Comparison of ENCODE assay signal across 37 cellular contexts in the genomic region with DNA sequence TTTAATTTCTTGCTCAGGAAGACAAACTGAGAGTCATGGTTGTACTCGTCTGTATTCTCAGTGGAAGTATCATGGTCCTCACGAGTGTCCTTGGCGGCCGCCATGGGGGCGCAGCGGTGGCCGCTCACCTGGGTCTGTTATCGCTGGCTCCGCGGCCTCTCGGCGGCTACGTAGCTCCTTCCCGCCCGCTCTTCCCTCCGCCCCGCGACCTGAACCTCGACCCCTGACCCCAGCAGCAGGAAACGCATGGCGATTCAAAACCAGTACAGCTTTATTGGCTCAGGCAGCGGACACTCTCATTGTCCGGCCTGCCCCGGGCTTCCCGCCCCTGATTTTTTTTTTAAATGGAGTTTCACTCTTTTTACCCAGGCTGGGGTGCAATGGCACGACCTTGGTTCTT.
DNase-seq lines count a peak whose midpoint lies in the region; ATAC-seq, FAIRE-seq and TF ChIP-seq lines count a peak whose summit lies in the region.
"Had no signal": no experiment of that assay in that cellular context is flagged by ENCODE, and none has a peak within 500 bp of the region (broad histone marks: within the 10 kb centered on the region; RNA-seq: fewer than 3 reads in every experiment).

No MANE protein-coding gene starts in this region.

- no peak overlapping the region for H3K4me3 Mint-ChIP-seq in activated CD4-positive, alpha-beta T cell treated with anti-CD3 and anti-CD28 coated beads, Interleukin-2, amount 10 ng/mL, durations not matched to agents 24 days and 14 days
- H3K4me3 Mint-ChIP-seq: B cell; CD14-positive monocyte; CD4-positive, alpha-beta memory T cell; CD4-positive, alpha-beta T cell; CD4-positive, CD25-positive, alpha-beta regulatory T cell; CD8-positive, alpha-beta memory T cell; CD8-positive, alpha-beta T cell had no signal

- ATAC-seq in HepG2 (no peak), right lobe of liver (no peak), K562 (no peak)
- ATAC-seq: A549; CD8-positive, alpha-beta T cell had no signal

- TF ChIP-seq POLR2A in HepG2 (IDR thresholded peaks at IDR 0.05; ENCODE audit: insufficient read depth in 1 of 2, low read depth in 2 of 2, low read length in 2 of 2) (no peak), right lobe of liver (IDR thresholded peaks at IDR 0.05) (no peak), K562 (conservative IDR thresholded peaks at IDR 0.05) (no peak), spleen (IDR thresholded peaks at IDR 0.05) (no peak), testis (IDR thresholded peaks at IDR 0.05) (no peak)

- H3K79me2 ChIP-seq in HepG2 (ENCODE audit: insufficient read depth, low read length) (no peaks in the 10 kb centered on the region), K562 (ENCODE audit: control insufficient read depth, insufficient read depth, low read length) (no peaks in the 10 kb centered on the region)

- H3K9ac ChIP-seq in HepG2 (ENCODE audit: insufficient read depth, low read depth, low read length): no peak overlapping the region
- H3K9ac ChIP-seq in K562 (ENCODE audit: insufficient read depth in 1 of 2, low read depth in 2 of 2, low read length in 2 of 2): no peak overlapping the region
- H3K9ac ChIP-seq: BLaER1; BLaER1 treated with 17β-estradiol and CSF1 and Interleukin-3, amounts not matched to agents 10 nM and 100 nM had no signal

- peaks cover 2% of the 10 kb centered on the region for H3K27me3 Mint-ChIP-seq in activated CD4-positive, alpha-beta T cell treated with anti-CD3 and anti-CD28 coated beads, Interleukin-2, amount 10 ng/mL, durations not matched to agents 24 days and 14 days

- no peak for FAIRE-seq in HepG2 (lab: Jason Lieb, UNC)
- no peak for FAIRE-seq in K562 (lab: Jason Lieb, UNC)
- FAIRE-seq: A204.1, A549, D721Med had no signal

- POLR2A ChIA-PET in HepG2 (lab: Yijun Ruan, JAX): no interaction called here
- POLR2A ChIA-PET in K562 (lab: Yijun Ruan, JAX): no interaction called here

- H3K36me3 ChIP-seq in HepG2 (replicated peaks in 1 of 2; ENCODE audit: control insufficient read depth in 1 of 2, insufficient read depth in 2 of 2, low read length in 2 of 2): no peaks in the 10 kb centered on the region
- H3K36me3 ChIP-seq in right lobe of liver: no peaks in the 10 kb centered on the region
- no peaks in the 10 kb centered on the region for H3K36me3 ChIP-seq in K562 (ENCODE audit: control insufficient read depth, insufficient read depth, low read length)
- no peaks in the 10 kb centered on the region for H3K36me3 ChIP-seq in spleen
- no peaks in the 10 kb centered on the region for H3K36me3 ChIP-seq in testis (ENCODE audit: low read depth, missing control alignments)
- H3K36me3 ChIP-seq: BE2C; BLaER1; BLaER1 treated with 17β-estradiol and CSF1 and Interleukin-3, amounts not matched to agents 10 nM and 100 nM had no signal

- DNase-seq in HepG2 (ENCODE audit: low spot score) (no peak), right lobe of liver (no peak), K562 (ENCODE audit: extremely low read depth in 1 of 4, low spot score in 3 of 4) (peak in 1 of 4 experiments; percentile 5), spleen (peak; percentile 62), testis (peak; percentile 54), dedifferentiated amniotic fluid mesenchymal stem cell (ENCODE audit: extremely low spot score) (no peak)
- no peak for DNase-seq in stimulated activated naive CD4-positive, alpha-beta T cell treated with Interleukin-2 at 50 U/mL for 16 hours (lab: John Stamatoyannopoulos, UW)
- no peak for DNase-seq in activated CD4-positive, alpha-beta T cell treated with anti-CD3 and anti-CD28 coated beads, Interleukin-2, amount 10 ng/mL, durations not matched to agents 24 days and 14 days
- DNase-seq: 8988T; ACHN; AML-193; BE2C; C1 segment of cervical spinal cord; Caco-2; Calu3; CD4-positive, alpha-beta memory T cell; CD4-positive, alpha-beta T cell; CD4-positive, CD25-positive, alpha-beta regulatory T cell; CD8-positive, alpha-beta memory T cell; CD8-positive, alpha-beta T cell; COR-L47; DMS 273 treated with DMSO at 0.1 percent for 48 hours; DMS153; DMS53; DMS79; DMS79 treated with DMSO at 0.1 percent for 48 hours; DND-41; EL had no signal

- peaks cover 0 to 3% of the 10 kb centered on the region in 2 experiments; a peak in 1 of 5 replicates for H3K27me3 ChIP-seq in HepG2 (ENCODE audit: control insufficient read depth in 1 of 2, insufficient read depth in 2 of 2, low read length in 2 of 2)
- H3K27me3 ChIP-seq in right lobe of liver: no peaks in the 10 kb centered on the region
- H3K27me3 ChIP-seq in K562 (ENCODE audit: control insufficient read depth in 2 of 2, insufficient read depth in 2 of 2, low read length in 2 of 2): no peaks in the 10 kb centered on the region
- H3K27me3 ChIP-seq in spleen (replicated peaks in 1 of 7): no peaks in the 10 kb centered on the region
- no peaks in the 10 kb centered on the region for H3K27me3 ChIP-seq in testis
- H3K27me3 ChIP-seq: BE2C; BLaER1; BLaER1 treated with 17β-estradiol and CSF1 and Interleukin-3, amounts not matched to agents 10 nM and 100 nM had no signal

- TF ChIP-seq CTCF in HepG2 (CRISPR knock-in tag; IDR thresholded peaks at IDR 0.05) (no peak), right lobe of liver (IDR thresholded peaks at IDR 0.05) (no peak), K562 (IDR thresholded peaks at IDR 0.05 in 2 of 3, conservative IDR thresholded peaks at IDR 0.05 in 1 of 3; ENCODE audit: insufficient read depth in 2 of 3, low read depth in 1 of 3, low read length in 3 of 3) (no peak), spleen (IDR thresholded peaks at IDR 0.05 in 8 of 11, conservative IDR thresholded peaks at IDR 0.05 in 3 of 11) (no peak), testis (IDR thresholded peaks at IDR 0.05) (no peak)

- H3K4me2 ChIP-seq in HepG2 (ENCODE audit: low read depth, low read length): no peak overlapping the region
- H3K4me2 ChIP-seq in K562 (ENCODE audit: insufficient read depth, low read length): no peak overlapping the region
- H3K4me2 ChIP-seq: A549; BLaER1; BLaER1 treated with 17β-estradiol and CSF1 and Interleukin-3, amounts not matched to agents 10 nM and 100 nM had no signal

- TF ChIP-seq RAD21 in HepG2 (CRISPR knock-in tag; IDR thresholded peaks at IDR 0.05) (no peak), K562 (CRISPR knock-in tag; conservative IDR thresholded peaks at IDR 0.05 in 1 of 2, IDR thresholded peaks at IDR 0.05 in 1 of 2) (no peak)

- H3K9me3 Mint-ChIP-seq in activated CD4-positive, alpha-beta T cell treated with anti-CD3 and anti-CD28 coated beads, Interleukin-2, amount 10 ng/mL, durations not matched to agents 24 days and 14 days: peaks cover 17% of the 10 kb centered on the region

- H3K9me3 ChIP-seq in HepG2 (ENCODE audit: low read length) (peaks cover 11% of the 10 kb centered on the region; the same call in 1 of the 2 replicates), right lobe of liver (peaks cover 0 to 6% (median 0%) of the 10 kb centered on the region in 4 donors), K562 (replicated peaks; ENCODE audit: control insufficient read depth, insufficient read depth, low read depth, low read length) (no peaks in the 10 kb centered on the region), spleen (peaks cover 0 to 41% (median 35%) of the 10 kb centered on the region in 8 donors), testis (no peaks in the 10 kb centered on the region)
- H3K9me3 ChIP-seq: BE2C had no signal

- H3K4me3 ChIP-seq in HepG2 (replicated peaks in 1 of 3; ENCODE audit: insufficient read depth in 1 of 3, low read depth in 2 of 3, low read length in 3 of 3) (no peak overlapping the region), right lobe of liver (no peak overlapping the region), K562 (no peak overlapping the region), spleen (no peak overlapping the region), testis (peak overlapping the region; percentile 16 to 50)
- H3K4me3 ChIP-seq: A549; BLaER1; BLaER1 treated with 17β-estradiol and CSF1 and Interleukin-3, amounts not matched to agents 10 nM and 100 nM had no signal

- TF ChIP-seq EP300 in HepG2 (IDR thresholded peaks at IDR 0.05; ENCODE audit: low read depth in 2 of 2, low read length in 2 of 2) (no peak), HepG2 (CRISPR knock-in tag; IDR thresholded peaks at IDR 0.05; ENCODE audit: borderline replicate concordance) (no peak), K562 (IDR thresholded peaks at IDR 0.05; ENCODE audit: low read length) (no peak)

- intact Hi-C loops in HepG2 (cut with micrococcal nuclease; ENCODE audit: unreplicated experiment) (no loop called here), right lobe of liver (cut with DNase I) (no loop called here), K562 (cut with micrococcal nuclease) (no loop called here), spleen (cut with DNase I; ENCODE audit: low total_unique reads) (no loop called here), testis (cut with DNase I; ENCODE audit: low total_unique reads) (no loop called here)
- intact Hi-C loops in activated CD4-positive, alpha-beta T cell treated with anti-CD3 and anti-CD28 coated beads, Interleukin-2, amount 10 ng/mL, durations not matched to agents 24 days and 14 days (cut with micrococcal nuclease): no loop called here

- H3K4me1 ChIP-seq in HepG2 (ENCODE audit: insufficient read depth, low read length): no peaks in the 10 kb centered on the region
- H3K4me1 ChIP-seq in right lobe of liver: no peaks in the 10 kb centered on the region
- no peaks in the 10 kb centered on the region; a peak in 1 of 5 replicates for H3K4me1 ChIP-seq in K562 (replicated peaks in 1 of 2; ENCODE audit: control insufficient read depth in 2 of 2, insufficient read depth in 2 of 2, low read length in 2 of 2)
- H3K4me1 ChIP-seq in spleen: no peaks in the 10 kb centered on the region
- H3K4me1 ChIP-seq in testis: no peaks in the 10 kb centered on the region
- H3K4me1 ChIP-seq: A549; BE2C; BLaER1; BLaER1 treated with 17β-estradiol and CSF1 and Interleukin-3, amounts not matched to agents 10 nM and 100 nM; Caco-2 had no signal

- H2AFZ ChIP-seq in HepG2 (ENCODE audit: low read length) (no peak overlapping the region), K562 (ENCODE audit: low read depth, low read length) (no peak overlapping the region)

- CTCF ChIA-PET in HepG2 (lab: Yijun Ruan, JAX; ENCODE audit: low intra/inter-chr PET ratio, low total read pairs): no interaction called here
- CTCF ChIA-PET in K562 (lab: Yijun Ruan, JAX; ENCODE audit: low intra/inter-chr PET ratio): no interaction called here

- 72% methylated on average over 26 of the region's 26 CpGs for WGBS in HepG2 (ENCODE audit: low lambda C conversion rate)
- WGBS in right lobe of liver (ENCODE audit: insufficient coverage, low coverage, low lambda C conversion rate, missing lambda C conversion rate): 84% methylated on average over 18 of the region's 26 CpGs
- WGBS in K562 (ENCODE audit: insufficient coverage, low coverage, missing lambda C conversion rate): 31% methylated on average over 20 of the region's 26 CpGs
- WGBS in spleen, 5 donors: 95 to 97% (median 96%) methylated on average over 26 of the region's 26 CpGs
- WGBS in testis, 2 donors: 76 to 79% methylated on average over 25 to 26 of the region's 26 CpGs

- H3K27ac Mint-ChIP-seq in activated CD4-positive, alpha-beta T cell treated with anti-CD3 and anti-CD28 coated beads, Interleukin-2, amount 10 ng/mL, durations not matched to agents 24 days and 14 days: no peak overlapping the region
- H3K27ac Mint-ChIP-seq: B cell; CD14-positive monocyte; CD4-positive, alpha-beta memory T cell; CD4-positive, alpha-beta T cell; CD8-positive, alpha-beta T cell had no signal

- no peaks in the 10 kb centered on the region for H3K9me1 ChIP-seq in K562 (ENCODE audit: control insufficient read depth, insufficient read depth, low read length)

- H4K20me1 ChIP-seq in HepG2 (ENCODE audit: insufficient read depth, low read length) (no peaks in the 10 kb centered on the region), K562 (replicated peaks; ENCODE audit: control insufficient read depth, insufficient read depth, low read length) (no peaks in the 10 kb centered on the region)
- H4K20me1 ChIP-seq: BLaER1; BLaER1 treated with 17β-estradiol and CSF1 and Interleukin-3, amounts not matched to agents 10 nM and 100 nM had no signal

- H3K4me1 Mint-ChIP-seq in activated CD4-positive, alpha-beta T cell treated with anti-CD3 and anti-CD28 coated beads, Interleukin-2, amount 10 ng/mL, durations not matched to agents 24 days and 14 days: no peaks in the 10 kb centered on the region
- H3K4me1 Mint-ChIP-seq: B cell; CD14-positive monocyte; CD4-positive, alpha-beta memory T cell; CD4-positive, CD25-positive, alpha-beta regulatory T cell; CD8-positive, alpha-beta memory T cell had no signal

- no TSS peak for BruUV-seq in HepG2 (replicated peaks; lab: Mats Ljungman, UMichigan)
- BruUV-seq in K562 (replicated peaks; lab: Mats Ljungman, UMichigan): no TSS peak

- in situ Hi-C loops in HepG2 (cut with HindIII; ENCODE audit: extremely low pct_ligation_motif_present, low pct_unique_long_range_greater_than_20kb) (no loop called here), K562 (cut with MboI) (no loop called here)

- H3K36me3 Mint-ChIP-seq in activated CD4-positive, alpha-beta T cell treated with anti-CD3 and anti-CD28 coated beads, Interleukin-2, amount 10 ng/mL, durations not matched to agents 24 days and 14 days (ENCODE audit: low read depth): no peaks in the 10 kb centered on the region
- H3K36me3 Mint-ChIP-seq: CD14-positive monocyte; CD4-positive, CD25-positive, alpha-beta regulatory T cell had no signal

- H3K27ac ChIP-seq in HepG2 (ENCODE audit: extremely low read length, insufficient read depth, low read length) (no peak overlapping the region), right lobe of liver (no peak overlapping the region), K562 (ENCODE audit: extremely low read depth, low read depth, low read length) (no peak overlapping the region), spleen (no peak overlapping the region), testis (no peak overlapping the region)
- H3K27ac ChIP-seq: 22Rv1; A549; BLaER1; BLaER1 treated with 17β-estradiol and CSF1 and Interleukin-3, amounts not matched to agents 10 nM and 100 nM; C4-2B had no signal

Comparison
In these comparisons a context has a peak if more than half of its experiments do, and no peak if none do; other contexts are left out.
1. DNase-seq: peak in spleen (single experiment) and testis (single experiment); none in HepG2 (single experiment), right lobe of liver (0 of 3), dedifferentiated amniotic fluid mesenchymal stem cell (single experiment), stimulated activated naive CD4-positive, alpha-beta T cell treated with Interleukin-2 at 50 U/mL for 16 hours (single experiment) and activated CD4-positive, alpha-beta T cell treated with anti-CD3 and anti-CD28 coated beads, Interleukin-2, amount 10 ng/mL, durations not matched to agents 24 days and 14 days (single experiment).
2. H3K4me3 ChIP-seq: peak in testis (2 of 2); none in HepG2 (0 of 3), right lobe of liver (0 of 3), K562 (single experiment) and spleen (0 of 8).